In genomic region chr12:104138747-104139186, GRCh38 we compare ENCODE assay signal across 9 cellular contexts. TPM values are rescaled to one million over a fixed set of nuclear protein-coding genes. Genes with fewer than 3 reads are reported as not detected.
DNase-seq lines count a peak whose midpoint lies in the region; ATAC-seq and TF ChIP-seq lines count a peak whose summit lies in the region.
"Had no signal": no experiment of that assay in that cellular context is flagged by ENCODE, and none has a peak within 500 bp of the region (broad histone marks: within the 10 kb centered on the region; RNA-seq: fewer than 3 reads in every experiment).

No MANE protein-coding gene starts in this region.

- no peak for TF ChIP-seq CTCF in Caco-2 (IDR thresholded peaks at IDR 0.05; ENCODE audit: insufficient read depth in 1 of 2, low read depth in 1 of 2, low read length in 1 of 2, severe bottlenecking in 1 of 2, unreplicated experiment in 1 of 2)
- TF ChIP-seq CTCF in PC-3 (conservative IDR thresholded peaks at IDR 0.05; ENCODE audit: low read depth, low read length) = no peak
- no peak for TF ChIP-seq CTCF in epithelial cell of proximal tubule (conservative IDR thresholded peaks at IDR 0.05; ENCODE audit: low read depth, low read length)
- TF ChIP-seq CTCF in mucosa of descending colon (IDR thresholded peaks at IDR 0.05) = no peak

- BruUV-seq in Caco-2 (replicated peaks; lab: Mats Ljungman, UMichigan) (TSS peak; percentile 80), PC-3 (replicated peaks; lab: Mats Ljungman, UMichigan) (no TSS peak)

- no peaks in the 10 kb centered on the region for H3K4me1 Mint-ChIP-seq in Caco-2 (ENCODE audit: low read depth, unreplicated experiment)

- no peaks in the 10 kb centered on the region for H4K20me1 ChIP-seq in PC-3 (ENCODE audit: low read length)

- H3K4me3 ChIP-seq in Caco-2 (ENCODE audit: low read depth, low read length) (peak overlapping the region; percentile 44), PC-3 (ENCODE audit: low read length) (peak overlapping the region; percentile 14; the same call in 1 of the 2 replicates), epithelial cell of proximal tubule (ENCODE audit: low read depth, low read length) (peak overlapping the region; percentile 54), neuron (ENCODE audit: low read length) (peak overlapping the region; percentile 48), mucosa of descending colon (no peak overlapping the region)

- peak in 1 of 2 experiments; percentile 9 for DNase-seq in Caco-2
- DNase-seq in PC-3 = no peak
- no peak for DNase-seq in epithelial cell of proximal tubule (ENCODE audit: low read depth)
- DNase-seq in mucosa of descending colon = no peak
- DNase-seq in SKM-1 treated with dmso at 0.1 percent for 144 hours (lab: John Stamatoyannopoulos, UW; ENCODE audit: unreplicated experiment) = no peak
- no peak for DNase-seq in kidney tubule cell (ENCODE audit: low spot score)
- DNase-seq in NCI-H1436 (lab: John Stamatoyannopoulos, UW) = no peak

- intact Hi-C loops in Caco-2 (cut with micrococcal nuclease; ENCODE audit: unreplicated experiment) (loop anchor here (5.0 kb wide), 1 partner anchor 171 kb away; the partner anchor contains the start of gene TDG), PC-3 (cut with micrococcal nuclease) (loop anchor here (5.0 kb wide), 1 partner anchor 149 kb away; no protein-coding TSS in a partner anchor), mucosa of descending colon (cut with DNase I, micrococcal nuclease) (no loop called here)

- H3K27ac Mint-ChIP-seq in Caco-2 (ENCODE audit: unreplicated experiment) = peak overlapping the region; percentile 47

- H3K4me2 ChIP-seq in PC-3 (ENCODE audit: low read length) = peak overlapping the region; percentile 52

- H3K4me1 ChIP-seq in Caco-2 = peaks cover 8% of the 10 kb centered on the region; the same call in 1 of the 2 replicates
- peaks cover 25% of the 10 kb centered on the region for H3K4me1 ChIP-seq in PC-3 (ENCODE audit: insufficient read depth, low read length)
- H3K4me1 ChIP-seq in neuron (ENCODE audit: insufficient read depth, low read length) = peaks cover 25% of the 10 kb centered on the region
- peaks cover 16% of the 10 kb centered on the region for H3K4me1 ChIP-seq in mucosa of descending colon (ENCODE audit: low read depth)

- no peaks in the 10 kb centered on the region for H3K9me3 Mint-ChIP-seq in Caco-2 (ENCODE audit: unreplicated experiment)

- peak overlapping the region; percentile 51 for H3K9ac ChIP-seq in PC-3 (ENCODE audit: low read length)

- H3K9me3 ChIP-seq in Caco-2 (no peaks in the 10 kb centered on the region), PC-3 (ENCODE audit: low read length) (no peaks in the 10 kb centered on the region), neuron (ENCODE audit: low read length) (no peaks in the 10 kb centered on the region), mucosa of descending colon (no peaks in the 10 kb centered on the region)
- H3K9me3 ChIP-seq: pancreas had no signal

- no peaks in the 10 kb centered on the region for H3K36me3 Mint-ChIP-seq in Caco-2 (ENCODE audit: insufficient read depth, unreplicated experiment)

- POLR2A ChIA-PET in Caco-2 (lab: Charles Lee) (interaction anchor here (1.8 to 2.8 kb wide), 3 partner anchors 149 to 209 kb away, joined by 5 to 33 read pairs (median 7); partner anchors contain the start of genes HSP90B1 and TDG), PC-3 (lab: Charles Lee; ENCODE audit: unreplicated experiment) (no interaction called here)

- H3K27me3 ChIP-seq in Caco-2 (replicated peaks; ENCODE audit: control insufficient read depth, insufficient read depth, low read length) (no peaks in the 10 kb centered on the region), PC-3 (ENCODE audit: low read length) (no peaks in the 10 kb centered on the region), neuron (ENCODE audit: insufficient read depth, low read length) (no peaks in the 10 kb centered on the region)
- H3K27me3 ChIP-seq: pancreas had no signal

- no peak for ATAC-seq in PC-3
- no peak for ATAC-seq in mucosa of descending colon

- H2AFZ ChIP-seq in PC-3 (ENCODE audit: low read length) = peak overlapping the region; percentile 68
- peak overlapping the region; percentile 65 for H2AFZ ChIP-seq in neuron (ENCODE audit: low read depth, low read length)

- H3K27me3 Mint-ChIP-seq in Caco-2 (ENCODE audit: insufficient read depth, unreplicated experiment) = peaks cover 4% of the 10 kb centered on the region

- no peaks in the 10 kb centered on the region for H3K9me2 ChIP-seq in PC-3 (replicated peaks; ENCODE audit: low read length)

- no peak overlapping the region for H3K27ac ChIP-seq in PC-3 (ENCODE audit: low read length)

- no peaks in the 10 kb centered on the region for H3F3A ChIP-seq in PC-3 (ENCODE audit: low read length, unreplicated experiment)

- peak overlapping the region; percentile 69 for H3K4me3 Mint-ChIP-seq in Caco-2 (ENCODE audit: unreplicated experiment)

- peaks cover 31% of the 10 kb centered on the region for H3K79me2 ChIP-seq in PC-3 (ENCODE audit: low read length)

- CTCF ChIA-PET in Caco-2 (lab: Charles Lee) (interaction anchor here (0.6 kb wide), 2 partner anchors 35 to 154 kb away, joined by 5 to 8 read pairs; no protein-coding TSS in a partner anchor), PC-3 (lab: Charles Lee) (no interaction called here)

- H3K36me3 ChIP-seq in Caco-2 (ENCODE audit: control insufficient read depth, insufficient read depth, low read length) = peaks cover 2% of the 10 kb centered on the region; the same call in 1 of the 2 replicates
- H3K36me3 ChIP-seq in PC-3 (ENCODE audit: low read depth, low read length) = 0 out of 2 replicates have a peak, but pooled peaks cover 3% of the 10 kb centered on the region
- peaks cover 13% of the 10 kb centered on the region for H3K36me3 ChIP-seq in neuron (ENCODE audit: insufficient read depth, low read length)
- no peaks in the 10 kb centered on the region for H3K36me3 ChIP-seq in mucosa of descending colon (ENCODE audit: low read depth)
- H3K36me3 ChIP-seq: pancreas had no signal

RNA-seq across cellular contexts. Expression of gene NFYB, which starts 0.8 kb away (rescaled TPM):
- total RNA-seq in Caco-2 (2022) (30.8 and 36.9 TPM in 2 replicates), PC-3 (2014; rRNA removed) (20.6 and 21.7 TPM in 2 replicates), epithelial cell of proximal tubule (16.1 and 19.3 TPM in 2 replicates), mucosa of descending colon (10 to 100 TPM; 16.2 to 73.9 (median 18.9) TPM)

Comparison
In these comparisons a context has a peak if more than half of its experiments do, and no peak if none do; other contexts are left out.
1. intact Hi-C loops: an anchor here in Caco-2 (5.0 kb wide) and PC-3 (5.0 kb wide); none called in mucosa of descending colon.